Comparison of ENCODE assay signal across 23 cellular contexts in the genomic region with DNA sequence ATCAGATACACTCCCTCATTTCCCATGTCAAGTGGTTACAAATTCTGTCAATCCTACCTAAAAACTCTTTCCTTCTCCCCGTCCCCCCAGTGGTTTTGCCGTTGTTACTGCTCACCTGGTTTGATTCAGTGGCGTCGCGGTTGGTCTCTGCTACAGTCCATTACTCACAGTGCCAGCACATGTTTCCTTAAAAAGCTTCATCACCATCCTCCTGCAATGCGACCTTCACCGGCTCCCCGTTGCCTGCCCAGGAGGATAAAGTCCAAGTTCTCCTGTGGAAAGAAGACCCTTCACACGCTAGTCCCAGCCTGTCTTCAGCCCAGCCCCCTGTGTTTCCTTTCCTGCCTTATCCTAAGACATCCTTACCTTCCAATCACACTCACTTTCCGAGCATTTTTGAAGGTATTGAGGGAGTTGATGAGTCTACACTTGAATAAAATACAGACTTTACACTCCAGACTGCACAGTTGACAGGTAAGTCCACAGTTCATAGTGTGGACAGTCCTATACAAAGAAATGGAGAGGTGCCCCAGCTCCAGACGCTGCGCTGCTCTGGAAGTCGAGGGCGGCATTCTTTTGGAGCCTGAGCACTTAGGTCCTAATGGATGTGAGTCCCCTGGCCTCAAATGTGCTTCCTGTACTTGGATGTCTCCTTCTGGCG. TPM values are rescaled to one million over a fixed set of nuclear protein-coding genes. Genes with fewer than 3 reads are reported as not detected.
DNase-seq lines count a peak whose midpoint lies in the region; ATAC-seq, FAIRE-seq and TF ChIP-seq lines count a peak whose summit lies in the region.
"Had no signal": no experiment of that assay in that cellular context is flagged by ENCODE, and none has a peak within 500 bp of the region (broad histone marks: within the 10 kb centered on the region; RNA-seq: fewer than 3 reads in every experiment).

No MANE protein-coding gene starts in this region.

- H3K4me3 Mint-ChIP-seq in activated naive CD4-positive, alpha-beta T cell treated with anti-CD3 and anti-CD28 coated beads, Interleukin-2, amount 50 U/mL, for 24 hours: peak overlapping the region; percentile 37
- no peak overlapping the region for H3K4me3 Mint-ChIP-seq in activated naive CD4-positive, alpha-beta T cell treated with anti-CD3 and anti-CD28 coated beads, Interleukin-2, amount 10 ng/mL, durations not matched to agents 7 days and 5 days
- H3K4me3 Mint-ChIP-seq in astrocyte (ENCODE audit: unreplicated experiment): no peak overlapping the region
- H3K4me3 Mint-ChIP-seq in naive thymus-derived CD4-positive, alpha-beta T cell: peak overlapping the region in 1 of 10 donors; percentile 25

- H3K9me3 ChIP-seq in astrocyte (ENCODE audit: insufficient read depth, low read depth, low read length) (no peaks in the 10 kb centered on the region), WERI-Rb-1 (ENCODE audit: severe bottlenecking) (no peaks in the 10 kb centered on the region)
- no peaks in the 10 kb centered on the region for H3K9me3 ChIP-seq in naive thymus-derived CD4-positive, alpha-beta T cell (ENCODE audit: control insufficient read depth in 2 of 3, low read length in 3 of 3)
- H3K9me3 ChIP-seq: ascending aorta, esophagus muscularis mucosa, gastrocnemius medialis, uterus had no signal

- H3K36me3 ChIP-seq in astrocyte (ENCODE audit: insufficient read depth, low read length) (no peaks in the 10 kb centered on the region), WERI-Rb-1 (no peaks in the 10 kb centered on the region)
- peaks cover 0 to 3% (median 0%) of the 10 kb centered on the region in 3 experiments for H3K36me3 ChIP-seq in naive thymus-derived CD4-positive, alpha-beta T cell (ENCODE audit: control insufficient read depth in 2 of 3, insufficient read depth in 3 of 3, low read length in 3 of 3)
- H3K36me3 ChIP-seq: ascending aorta, esophagus muscularis mucosa, gastrocnemius medialis, uterus had no signal

- peaks cover 8% of the 10 kb centered on the region for H4K20me1 ChIP-seq in astrocyte (ENCODE audit: insufficient read depth, low read length)

- peak overlapping the region; percentile 60 for H3K27ac Mint-ChIP-seq in activated naive CD4-positive, alpha-beta T cell treated with anti-CD3 and anti-CD28 coated beads, Interleukin-2, amount 50 U/mL, for 24 hours
- no peak overlapping the region for H3K27ac Mint-ChIP-seq in activated naive CD4-positive, alpha-beta T cell treated with anti-CD3 and anti-CD28 coated beads, Interleukin-2, amount 10 ng/mL, durations not matched to agents 7 days and 5 days
- peak overlapping the region; percentile 41 for H3K27ac Mint-ChIP-seq in astrocyte (ENCODE audit: unreplicated experiment)
- H3K27ac Mint-ChIP-seq in naive thymus-derived CD4-positive, alpha-beta T cell: peak overlapping the region in 8 of 9 donors; percentile 29 to 86 (median 48)

- H3K4me2 ChIP-seq in astrocyte (ENCODE audit: low read length): no peak overlapping the region

- H3K4me3 ChIP-seq in astrocyte (ENCODE audit: insufficient read depth, low read depth, low read length): no peak overlapping the region
- H3K4me3 ChIP-seq in naive thymus-derived CD4-positive, alpha-beta T cell (ENCODE audit: low read length): no peak overlapping the region
- H3K4me3 ChIP-seq in WERI-Rb-1 (ENCODE audit: low read depth, low read length): no peak overlapping the region
- H3K4me3 ChIP-seq: ascending aorta, esophagus muscularis mucosa, gastrocnemius medialis, GM23248, uterus had no signal

- H2AFZ ChIP-seq in astrocyte (ENCODE audit: low read depth, low read length): no peak overlapping the region
- H2AFZ ChIP-seq: GM23248 had no signal

- H3K27ac ChIP-seq in astrocyte (ENCODE audit: low read depth, low read length): no peak overlapping the region
- no peak overlapping the region for H3K27ac ChIP-seq in naive thymus-derived CD4-positive, alpha-beta T cell (ENCODE audit: low read depth, low read length)
- H3K27ac ChIP-seq in WERI-Rb-1: no peak overlapping the region
- H3K27ac ChIP-seq: ascending aorta, esophagus muscularis mucosa, GM23248, uterus had no signal

- H3K79me2 ChIP-seq in astrocyte (ENCODE audit: insufficient read depth, low read length): peaks cover 12% of the 10 kb centered on the region

- H3K4me1 Mint-ChIP-seq in activated naive CD4-positive, alpha-beta T cell treated with anti-CD3 and anti-CD28 coated beads, Interleukin-2, amount 50 U/mL, for 24 hours: peaks cover 25% of the 10 kb centered on the region
- H3K4me1 Mint-ChIP-seq in activated naive CD4-positive, alpha-beta T cell treated with anti-CD3 and anti-CD28 coated beads, Interleukin-2, amount 10 ng/mL, durations not matched to agents 7 days and 5 days: peaks cover 27% of the 10 kb centered on the region
- H3K4me1 Mint-ChIP-seq in astrocyte (ENCODE audit: low read depth, unreplicated experiment): peaks cover 2% of the 10 kb centered on the region
- peaks cover 18 to 33% (median 27%) of the 10 kb centered on the region in 7 donors for H3K4me1 Mint-ChIP-seq in naive thymus-derived CD4-positive, alpha-beta T cell

- peaks cover 3% of the 10 kb centered on the region for H3K4me1 ChIP-seq in astrocyte (ENCODE audit: insufficient read depth, low read length)
- peaks cover 2 to 16% of the 10 kb centered on the region in 2 donors for H3K4me1 ChIP-seq in naive thymus-derived CD4-positive, alpha-beta T cell (ENCODE audit: control insufficient read depth in 2 of 2, insufficient read depth in 2 of 2, low read length in 2 of 2)

- H3K9me3 Mint-ChIP-seq in activated naive CD4-positive, alpha-beta T cell treated with anti-CD3 and anti-CD28 coated beads, Interleukin-2, amount 50 U/mL, for 24 hours: no peaks in the 10 kb centered on the region
- H3K9me3 Mint-ChIP-seq in activated naive CD4-positive, alpha-beta T cell treated with anti-CD3 and anti-CD28 coated beads, Interleukin-2, amount 10 ng/mL, durations not matched to agents 7 days and 5 days: no peaks in the 10 kb centered on the region
- H3K9me3 Mint-ChIP-seq in astrocyte (ENCODE audit: unreplicated experiment): no peaks in the 10 kb centered on the region
- no peaks in the 10 kb centered on the region for H3K9me3 Mint-ChIP-seq in naive thymus-derived CD4-positive, alpha-beta T cell
- H3K9me3 Mint-ChIP-seq: CD4-positive, CD25-positive, alpha-beta regulatory T cell had no signal

- no peak for ATAC-seq in naive thymus-derived CD4-positive, alpha-beta T cell
- ATAC-seq: gastrocnemius medialis, left colon had no signal

- peaks cover 5% of the 10 kb centered on the region for H3K36me3 Mint-ChIP-seq in activated naive CD4-positive, alpha-beta T cell treated with anti-CD3 and anti-CD28 coated beads, Interleukin-2, amount 50 U/mL, for 24 hours
- H3K36me3 Mint-ChIP-seq in activated naive CD4-positive, alpha-beta T cell treated with anti-CD3 and anti-CD28 coated beads, Interleukin-2, amount 10 ng/mL, durations not matched to agents 7 days and 5 days: peaks cover 7% of the 10 kb centered on the region
- H3K36me3 Mint-ChIP-seq in astrocyte (ENCODE audit: low read depth, unreplicated experiment): peaks cover 2% of the 10 kb centered on the region
- H3K36me3 Mint-ChIP-seq in naive thymus-derived CD4-positive, alpha-beta T cell: peaks cover 0 to 2% (median 0%) of the 10 kb centered on the region in 5 donors

- H3K27me3 Mint-ChIP-seq in activated naive CD4-positive, alpha-beta T cell treated with anti-CD3 and anti-CD28 coated beads, Interleukin-2, amount 50 U/mL, for 24 hours: no peaks in the 10 kb centered on the region
- H3K27me3 Mint-ChIP-seq in activated naive CD4-positive, alpha-beta T cell treated with anti-CD3 and anti-CD28 coated beads, Interleukin-2, amount 10 ng/mL, durations not matched to agents 7 days and 5 days: peaks cover 4% of the 10 kb centered on the region
- H3K27me3 Mint-ChIP-seq in astrocyte (ENCODE audit: low read depth, unreplicated experiment): no peaks in the 10 kb centered on the region
- H3K27me3 Mint-ChIP-seq in naive thymus-derived CD4-positive, alpha-beta T cell: no peaks in the 10 kb centered on the region

- FAIRE-seq in astrocyte (lab: Jason Lieb, UNC): no peak

- TF ChIP-seq CTCF in astrocyte (IDR thresholded peaks at IDR 0.05; ENCODE audit: insufficient read depth, low read depth, low read length): no peak
- no peak for TF ChIP-seq CTCF in GM13976 (IDR thresholded peaks at IDR 0.05; ENCODE audit: borderline replicate concordance, control extremely low read depth, extremely low read depth, insufficient read depth, missing control alignments)
- no peak for TF ChIP-seq CTCF in WERI-Rb-1 (IDR thresholded peaks at IDR 0.05; ENCODE audit: low read depth, low read length)

- no peaks in the 10 kb centered on the region for H3K27me3 ChIP-seq in astrocyte (ENCODE audit: insufficient read depth, low read length)
- no peaks in the 10 kb centered on the region for H3K27me3 ChIP-seq in naive thymus-derived CD4-positive, alpha-beta T cell (ENCODE audit: control insufficient read depth in 2 of 2, insufficient read depth in 2 of 2, low read length in 2 of 2)
- no peaks in the 10 kb centered on the region for H3K27me3 ChIP-seq in WERI-Rb-1 (ENCODE audit: insufficient read depth, low read depth, severe bottlenecking)
- H3K27me3 ChIP-seq: ascending aorta, esophagus muscularis mucosa, gastrocnemius medialis, uterus had no signal

- in situ Hi-C loops in GM13976 (cut with MboI; ENCODE audit: low sequenced_read_pairs, unreplicated experiment): no loop called here

- DNase-seq in activated naive CD4-positive, alpha-beta T cell treated with anti-CD3 and anti-CD28 coated beads, Interleukin-2, amount 10 ng/mL, durations not matched to agents 7 days and 5 days: no peak
- DNase-seq in astrocyte (ENCODE audit: low read depth) (no peak), ureter (ENCODE audit: low spot score) (peak; percentile 18), GM13976 (ENCODE audit: low spot score) (no peak), WERI-Rb-1 (no peak), hepatic stellate cell (ENCODE audit: low spot score) (no peak)
- DNase-seq in naive thymus-derived CD4-positive, alpha-beta T cell: no peak
- DNase-seq: ACHN; CD4-positive, CD25-positive, alpha-beta regulatory T cell; effector CD4-positive, alpha-beta T cell; gastrocnemius medialis; GF-D8; GM23248; left colon; mesendoderm; MM.1S; NCI-H2171; NCI-H69; stimulated activated CD4-positive, alpha-beta T cell treated with anti-CD3 and anti-CD28 coated beads, Interleukin-4, amount 100 ng/mL, for 4 hours; uterus had no signal

- CTCF ChIA-PET in activated naive CD4-positive, alpha-beta T cell treated with anti-CD3 and anti-CD28 coated beads, Interleukin-2, amount 10 ng/mL, durations not matched to agents 7 days and 5 days (lab: Charles Lee): no interaction called here
- CTCF ChIA-PET in naive thymus-derived CD4-positive, alpha-beta T cell (lab: Charles Lee): no interaction called here

- H3K9ac ChIP-seq in astrocyte (ENCODE audit: low read length): no peak overlapping the region
- H3K9ac ChIP-seq: GM23248 had no signal

- intact Hi-C loops in naive thymus-derived CD4-positive, alpha-beta T cell (cut with micrococcal nuclease): loop anchor here (5.0 kb wide), 3 partner anchors 483 to 798 kb away; partner anchors contain the start of gene ZMYND11 (in 1 of the 2)

- POLR2A ChIA-PET in naive thymus-derived CD4-positive, alpha-beta T cell (lab: Charles Lee): no interaction called here

RNA-seq across cellular contexts. Expression of gene LARP4B, which starts 3.4 kb away (rescaled TPM):
- total RNA-seq in astrocyte: 97.3 and 101 TPM in 2 replicates
- 100 to 1,000 TPM in 2 of 5 experiments, 10 to 100 TPM in 3; 65.2 to 114 (median 96.9) TPM for total RNA-seq in naive thymus-derived CD4-positive, alpha-beta T cell
- polyA plus RNA-seq in naive thymus-derived CD4-positive, alpha-beta T cell: 10 to 100 TPM; 31.9 to 39.8 TPM
- total RNA-seq in ureter: 125 TPM

RNA-seq across cellular contexts. Expression of gene GTPBP4, which starts 53.4 kb away (rescaled TPM):
- 101 and 106 TPM in 2 replicates for total RNA-seq in astrocyte
- 10 to 100 TPM; 39.0 to 81.8 (median 45.2) TPM for total RNA-seq in naive thymus-derived CD4-positive, alpha-beta T cell
- polyA plus RNA-seq in naive thymus-derived CD4-positive, alpha-beta T cell: 10 to 100 TPM; 17.4 to 23.4 TPM
- total RNA-seq in ureter: 53.5 TPM
